39 cellular contexts compared by ENCODE assay signal in the genomic region with DNA sequence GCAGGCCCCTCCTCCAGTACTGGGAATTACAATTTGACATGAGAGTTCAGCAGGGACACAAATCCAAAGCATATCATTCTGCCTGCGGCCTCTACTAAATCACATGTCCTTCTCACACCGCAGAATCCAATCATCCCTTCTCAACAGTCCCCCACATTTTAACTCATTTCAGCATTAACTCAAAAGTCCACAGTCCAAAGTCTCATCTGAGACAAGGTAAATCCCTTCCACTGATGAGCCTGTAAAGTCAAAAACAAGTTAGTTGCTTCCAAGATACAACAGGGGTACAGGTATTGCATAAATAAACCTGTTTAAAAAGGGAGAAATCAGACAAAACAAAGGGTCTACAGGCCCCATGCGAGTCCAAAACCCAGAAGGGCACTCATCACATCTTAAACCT.
"Had no signal": no experiment of that assay in that cellular context is flagged by ENCODE, and none has a peak within 500 bp of the region (broad histone marks: within the 10 kb centered on the region; RNA-seq: fewer than 3 reads in every experiment).

No MANE protein-coding gene starts in this region.

- H3K27me3 ChIP-seq: adrenal gland, ascending aorta, body of pancreas, brain microvascular endothelial cell, breast epithelium, cardiac muscle cell had no signal

- H3K4me3 Mint-ChIP-seq: activated naive CD4-positive, alpha-beta T cell treated with anti-CD3 and anti-CD28 coated beads for 36 hours; activated naive CD4-positive, alpha-beta T cell treated with anti-CD3 and anti-CD28 coated beads, Interleukin-2, amount 10 ng/mL, durations not matched to agents 7 days and 5 days; activated naive CD4-positive, alpha-beta T cell treated with anti-CD3 and anti-CD28 coated beads, Interleukin-2, amount 50 U/mL, for 24 hours; activated naive CD8-positive, alpha-beta T cell; activated naive CD8-positive, alpha-beta T cell treated with anti-CD3 and anti-CD28 coated beads, Interleukin-2, amount 10 ng/mL, durations not matched to agents 7 days and 5 days; activated naive CD8-positive, alpha-beta T cell treated with anti-CD3 and anti-CD28 coated beads, Interleukin-2, amount 50 U/mL, for 24 hours; activated T-cell treated with anti-CD3 and anti-CD28 coated beads, Interleukin-2, amount 50 U/mL, for 24 hours; activated T-cell treated with anti-CD3 and anti-CD28 coated beads, Interleukin-2, amount 50 U/mL, for 4 hours; activated T-cell treated with anti-CD3 and anti-CD28 coated beads, Interleukin-2, amount 50 U/mL, for 72 hours; activated T-helper 1 cell treated with anti-CD3 and anti-CD28 coated beads, Interleukin-12 subunit alpha, Interleukin-12 subunit beta, Interleukin-2, Interleukin-4 antibody, amounts not matched to agents 30 ng/mL and 10 ng/mL and 1 ng/mL, durations not matched to agents 14 hours and 24 hours and 36 hours; activated T-helper 17 cell treated with anti-CD3 and anti-CD28 coated beads, Interleukin-2, amount 50 U/mL, for 72 hours; brain; central memory CD8-positive, alpha-beta T cell had no signal

- H3K27ac ChIP-seq: adrenal gland, ascending aorta, body of pancreas, brain microvascular endothelial cell, breast epithelium, cardiac muscle cell had no signal

- H3K4me1 ChIP-seq: adrenal gland, ascending aorta, body of pancreas, breast epithelium had no signal

- H3K36me3 ChIP-seq: adrenal gland, ascending aorta, brain microvascular endothelial cell, breast epithelium, cardiac muscle cell had no signal

- H3K4me1 Mint-ChIP-seq: activated naive CD4-positive, alpha-beta T cell treated with anti-CD3 and anti-CD28 coated beads, Interleukin-2, amount 10 ng/mL, durations not matched to agents 7 days and 5 days; activated naive CD4-positive, alpha-beta T cell treated with anti-CD3 and anti-CD28 coated beads, Interleukin-2, amount 50 U/mL, for 24 hours; activated naive CD8-positive, alpha-beta T cell treated with anti-CD3 and anti-CD28 coated beads, Interleukin-2, amount 10 ng/mL, durations not matched to agents 7 days and 5 days; activated naive CD8-positive, alpha-beta T cell treated with anti-CD3 and anti-CD28 coated beads, Interleukin-2, amount 50 U/mL, for 24 hours; activated T-helper 17 cell treated with anti-CD3 and anti-CD28 coated beads, Interleukin-2, amount 50 U/mL, for 72 hours; brain; central memory CD8-positive, alpha-beta T cell had no signal

- ATAC-seq: activated naive CD4-positive, alpha-beta T cell treated with anti-CD3 and anti-CD28 coated beads, Interleukin-2, amount 50 U/mL, for 72 hours; activated naive CD8-positive, alpha-beta T cell treated with anti-CD3 and anti-CD28 coated beads, Interleukin-2, amount 50 U/mL, for 24 hours; activated T-cell treated with anti-CD3 and anti-CD28 coated beads, Interleukin-2, amount 50 U/mL, for 4 hours; activated T-cell treated with anti-CD3 and anti-CD28 coated beads, Interleukin-2, amount 50 U/mL, for 72 hours; activated T-helper 17 cell treated with anti-CD3 and anti-CD28 coated beads, Interleukin-2, amount 50 U/mL, for 72 hours; body of pancreas had no signal

- H3K9me3 ChIP-seq: adrenal gland, body of pancreas had no signal

- H3K27ac Mint-ChIP-seq: activated naive CD4-positive, alpha-beta T cell treated with anti-CD3 and anti-CD28 coated beads for 36 hours; activated naive CD4-positive, alpha-beta T cell treated with anti-CD3 and anti-CD28 coated beads, Interleukin-2, amount 10 ng/mL, durations not matched to agents 7 days and 5 days; activated naive CD4-positive, alpha-beta T cell treated with anti-CD3 and anti-CD28 coated beads, Interleukin-2, amount 50 U/mL, for 24 hours; activated naive CD4-positive, alpha-beta T cell treated with anti-CD3 and anti-CD28 coated beads, Interleukin-2, amount 50 U/mL, for 72 hours; activated naive CD8-positive, alpha-beta T cell; activated naive CD8-positive, alpha-beta T cell treated with anti-CD3 and anti-CD28 coated beads, Interleukin-2, amount 10 ng/mL, durations not matched to agents 7 days and 5 days; activated naive CD8-positive, alpha-beta T cell treated with anti-CD3 and anti-CD28 coated beads, Interleukin-2, amount 50 U/mL, for 24 hours; activated T-cell treated with anti-CD3 and anti-CD28 coated beads, Interleukin-2, amount 50 U/mL, for 24 hours; activated T-cell treated with anti-CD3 and anti-CD28 coated beads, Interleukin-2, amount 50 U/mL, for 72 hours; activated T-helper 1 cell treated with anti-CD3 and anti-CD28 coated beads, Interleukin-12 subunit alpha, Interleukin-12 subunit beta, Interleukin-2, Interleukin-4 antibody, amounts not matched to agents 30 ng/mL and 10 ng/mL and 1 ng/mL, durations not matched to agents 14 hours and 24 hours and 36 hours; activated T-helper 17 cell treated with anti-CD3 and anti-CD28 coated beads, Interleukin-2, amount 50 U/mL, for 72 hours; activated T-helper 2 cell treated with anti-CD3 and anti-CD28 coated beads, Interferon-gamma antibody, Interleukin-2, Interleukin-4, amounts not matched to agents 10 μg/mL and 5 μg/mL and 100 μg/mL, durations not matched to agents 14 hours and 24 hours and 36 hours; brain had no signal

- H3K27me3 Mint-ChIP-seq: activated naive CD4-positive, alpha-beta T cell treated with anti-CD3 and anti-CD28 coated beads, Interleukin-2, amount 50 U/mL, for 24 hours; activated naive CD8-positive, alpha-beta T cell; central memory CD8-positive, alpha-beta T cell had no signal

- H3K36me3 Mint-ChIP-seq: activated naive CD4-positive, alpha-beta T cell treated with anti-CD3 and anti-CD28 coated beads, Interleukin-2, amount 10 ng/mL, durations not matched to agents 7 days and 5 days; activated naive CD4-positive, alpha-beta T cell treated with anti-CD3 and anti-CD28 coated beads, Interleukin-2, amount 50 U/mL, for 24 hours; activated naive CD8-positive, alpha-beta T cell treated with anti-CD3 and anti-CD28 coated beads, Interleukin-2, amount 10 ng/mL, durations not matched to agents 7 days and 5 days; brain had no signal

- FAIRE-seq: astrocyte had no signal

- H3K4me3 ChIP-seq: adrenal gland, ascending aorta, body of pancreas, breast epithelium, cardiac muscle cell had no signal

- DNase-seq: activated effector memory CD4-positive, alpha-beta T cell treated with anti-CD3 and anti-CD28 coated beads, Interleukin-2, amount 50 U/mL, for 16 hours; activated effector memory CD4-positive, alpha-beta T cell treated with Interleukin-2 at 50 U/mL for 16 hours; activated gamma-delta T cell; activated gamma-delta T cell treated with Interleukin-2 at 50 U/mL for 16 hours; activated naive CD4-positive, alpha-beta T cell; activated naive CD4-positive, alpha-beta T cell treated with anti-CD3 and anti-CD28 coated beads for 36 hours; activated naive CD4-positive, alpha-beta T cell treated with anti-CD3 and anti-CD28 coated beads, Interleukin-2, amount 10 ng/mL, durations not matched to agents 7 days and 5 days; activated naive CD4-positive, alpha-beta T cell treated with anti-CD3 and anti-CD28 coated beads, Interleukin-2, amount 50 U/mL, for 16 hours; activated naive CD4-positive, alpha-beta T cell treated with Interleukin-2 at 50 U/mL for 16 hours; activated naive CD8-positive, alpha-beta T cell treated with anti-CD3 and anti-CD28 coated beads, Interleukin-2, amount 10 ng/mL, durations not matched to agents 7 days and 5 days; activated naive CD8-positive, alpha-beta T cell treated with anti-CD3 and anti-CD28 coated beads, Interleukin-2, amount 50 U/mL, for 24 hours; activated T-cell treated with anti-CD3 and anti-CD28 coated beads for 4 hours; activated T-cell treated with anti-CD3 and anti-CD28 coated beads, Interleukin-2, amount 50 U/mL, for 1 hour; activated T-cell treated with anti-CD3 and anti-CD28 coated beads, Interleukin-2, amount 50 U/mL, for 24 hours; activated T-cell treated with anti-CD3 and anti-CD28 coated beads, Interleukin-2, amount 50 U/mL, for 4 hours; activated T-cell treated with anti-CD3 and anti-CD28 coated beads, Interleukin-2, amount 50 U/mL, for 48 hours; activated T-cell treated with anti-CD3 and anti-CD28 coated beads, Interleukin-2, amount 50 U/mL, for 72 hours; adrenal gland; amniotic stem cell; amygdala; anterior cingulate cortex; aorta; body of pancreas; brain microvascular endothelial cell; caudate nucleus; central memory CD4-positive, alpha-beta T cell; cerebellar nuclear complex had no signal
